Comparison of ENCODE assay signal across 18 cellular contexts in genomic region chr6:142648526-142648925, GRCh38.
A peak's percentile ranks its signal among the peaks of the same experiment; 100 is the strongest.
DNase-seq lines count a peak whose midpoint lies in the region; ATAC-seq, FAIRE-seq and TF ChIP-seq lines count a peak whose summit lies in the region.
"Had no signal": no experiment of that assay in that cellular context is flagged by ENCODE, and none has a peak within 500 bp of the region (broad histone marks: within the 10 kb centered on the region; RNA-seq: fewer than 3 reads in every experiment).

No MANE protein-coding gene starts in this region.

- CTCF ChIA-PET in K562 (lab: Yijun Ruan, JAX; ENCODE audit: low intra/inter-chr PET ratio), result no interaction called here

- intact Hi-C loops in K562 (cut with micrococcal nuclease), result no loop called here
- intact Hi-C loops in heart right ventricle (cut with DNase I), result no loop called here

- H3K9me3 ChIP-seq in HUES6 (ENCODE audit: control insufficient read depth, insufficient read depth, low read depth, low read length) (no peaks in the 10 kb centered on the region), K562 (replicated peaks; ENCODE audit: control insufficient read depth, insufficient read depth, low read depth, low read length) (no peaks in the 10 kb centered on the region), heart right ventricle (no peaks in the 10 kb centered on the region), neuronal stem cell (replicated peaks in 1 of 2; ENCODE audit: control insufficient read depth in 2 of 2, insufficient read depth in 1 of 2, low read depth in 1 of 2, low read length in 2 of 2) (no peaks in the 10 kb centered on the region)
- H3K9me3 ChIP-seq: A549, Caco-2, HAP-1 had no signal

- H2BK12ac ChIP-seq in neuronal stem cell (ENCODE audit: low read length), result no peak overlapping the region

- H3K9me1 ChIP-seq in K562 (ENCODE audit: control insufficient read depth, insufficient read depth, low read length), result no peaks in the 10 kb centered on the region

- H3K27ac ChIP-seq in HUES6 (ENCODE audit: low read depth, low read length) (peak overlapping the region; percentile 76), K562 (ENCODE audit: extremely low read depth, low read depth, low read length) (no peak overlapping the region), substantia nigra (ENCODE audit: low read depth, low read length, poor library complexity, severe bottlenecking) (no peak overlapping the region), heart right ventricle (no peak overlapping the region), neuronal stem cell (replicated peaks; ENCODE audit: low read length) (no peak overlapping the region)
- H3K27ac ChIP-seq: A549, C4-2B had no signal

- TF ChIP-seq EP300 in K562 (IDR thresholded peaks at IDR 0.05; ENCODE audit: low read length), result no peak

- no peak overlapping the region for H3K23ac ChIP-seq in neuronal stem cell (ENCODE audit: low read depth, low read length, poor library complexity)

- TF ChIP-seq POLR2A in K562 (conservative IDR thresholded peaks at IDR 0.05), result no peak

- H3K4me2 ChIP-seq in K562 (ENCODE audit: insufficient read depth, low read length) (no peak overlapping the region), neuronal stem cell (ENCODE audit: insufficient read depth, low read length, poor library complexity, severe bottlenecking) (no peak overlapping the region)

- no peak overlapping the region for H2BK5ac ChIP-seq in neuronal stem cell (ENCODE audit: low read length)

- no peak overlapping the region for H2AK5ac ChIP-seq in neuronal stem cell (ENCODE audit: low read depth, low read length)

- H3K27me3 ChIP-seq in HUES6 (ENCODE audit: control insufficient read depth, insufficient read depth, low read length) (no peaks in the 10 kb centered on the region), K562 (ENCODE audit: control insufficient read depth in 2 of 2, insufficient read depth in 2 of 2, low read length in 2 of 2) (0 out of 5 replicates have a peak, but pooled peaks cover 0 to 4% of the 10 kb centered on the region in 2 experiments), heart right ventricle (peaks cover 0 to 30% (median 3%) of the 10 kb centered on the region in 7 donors), neuronal stem cell (ENCODE audit: control insufficient read depth in 3 of 3, insufficient read depth in 3 of 3, low read depth in 1 of 3, low read length in 3 of 3) (no peaks in the 10 kb centered on the region)

- H3K18ac ChIP-seq in neuronal stem cell (ENCODE audit: low read length), result no peak overlapping the region

- H3K4me1 ChIP-seq in HUES6 (ENCODE audit: control insufficient read depth, insufficient read depth, low read length) (peaks cover 57% of the 10 kb centered on the region), K562 (replicated peaks in 1 of 2; ENCODE audit: control insufficient read depth in 2 of 2, insufficient read depth in 2 of 2, low read length in 2 of 2) (no peaks in the 10 kb centered on the region), heart right ventricle (no peaks in the 10 kb centered on the region), neuronal stem cell (ENCODE audit: control insufficient read depth in 2 of 2, insufficient read depth in 1 of 2, low read depth in 1 of 2, low read length in 2 of 2) (no peaks in the 10 kb centered on the region)
- H3K4me1 ChIP-seq: HAP-1 had no signal

- H3K79me2 ChIP-seq in K562 (ENCODE audit: control insufficient read depth, insufficient read depth, low read length), result no peaks in the 10 kb centered on the region

- ATAC-seq in K562 (no peak), left lobe of liver (peak; percentile 70), heart right ventricle (no peak)
- ATAC-seq: A549 had no signal

- TF ChIP-seq RAD21 in K562 (CRISPR knock-in tag; conservative IDR thresholded peaks at IDR 0.05 in 1 of 2, IDR thresholded peaks at IDR 0.05 in 1 of 2), result no peak

- H3K14ac ChIP-seq in neuronal stem cell (ENCODE audit: low read length), result no peak overlapping the region

- POLR2A ChIA-PET in K562 (lab: Yijun Ruan, JAX), result interaction anchor here (0.7 kb wide), 1 partner anchor 261 kb away, joined by 3 read pairs; no protein-coding TSS in a partner anchor

- in situ Hi-C loops in K562 (cut with MboI), result no loop called here

- H3K9ac ChIP-seq in HUES6 (ENCODE audit: low read length) (no peak overlapping the region), K562 (ENCODE audit: insufficient read depth in 1 of 2, low read depth in 2 of 2, low read length in 2 of 2) (no peak overlapping the region), neuronal stem cell (ENCODE audit: low read depth, low read length, poor library complexity) (no peak overlapping the region)

- H4K20me1 ChIP-seq in K562 (replicated peaks; ENCODE audit: control insufficient read depth, insufficient read depth, low read length), result no peaks in the 10 kb centered on the region

- H3K36me3 ChIP-seq in HUES6 (ENCODE audit: control insufficient read depth, insufficient read depth, low read length), result no peaks in the 10 kb centered on the region
- H3K36me3 ChIP-seq in K562 (ENCODE audit: control insufficient read depth, insufficient read depth, low read length), result no peaks in the 10 kb centered on the region
- no peaks in the 10 kb centered on the region for H3K36me3 ChIP-seq in heart right ventricle
- no peaks in the 10 kb centered on the region for H3K36me3 ChIP-seq in neuronal stem cell (replicated peaks in 1 of 2; ENCODE audit: control insufficient read depth in 2 of 2, insufficient read depth in 2 of 2, low read length in 2 of 2)
- H3K36me3 ChIP-seq: HAP-1 had no signal

- H2BK120ac ChIP-seq in neuronal stem cell (ENCODE audit: low read depth, low read length), result no peak overlapping the region

- DNase-seq in K562 (ENCODE audit: extremely low read depth in 1 of 4, low spot score in 3 of 4) (no peak), left lobe of liver (ENCODE audit: low spot score) (no peak), GDM1 (lab: John Stamatoyannopoulos, UW) (no peak), substantia nigra (lab: John Stamatoyannopoulos, UW) (no peak), heart right ventricle (no peak), neuronal stem cell (ENCODE audit: low spot score) (no peak)
- DNase-seq: AML-193; Caco-2; CD4-positive, alpha-beta T cell; KG1 had no signal

- no TSS peak for BruUV-seq in K562 (replicated peaks; lab: Mats Ljungman, UMichigan)

- H3K4me3 ChIP-seq in HUES6 (ENCODE audit: low read depth, low read length) (no peak overlapping the region), K562 (no peak overlapping the region), heart right ventricle (no peak overlapping the region), neuronal stem cell (ENCODE audit: low read length in 2 of 2) (no peak overlapping the region)
- H3K4me3 ChIP-seq: A549, HAP-1 had no signal

- TF ChIP-seq CTCF in K562 (IDR thresholded peaks at IDR 0.05 in 2 of 3, conservative IDR thresholded peaks at IDR 0.05 in 1 of 3; ENCODE audit: insufficient read depth in 2 of 3, low read depth in 1 of 3, low read length in 3 of 3), result no peak
- TF ChIP-seq CTCF in heart right ventricle (IDR thresholded peaks at IDR 0.05), result no peak

- no peak overlapping the region for H3K4ac ChIP-seq in neuronal stem cell (ENCODE audit: low read length)

- H4K91ac ChIP-seq in neuronal stem cell (ENCODE audit: low read depth, low read length, poor library complexity), result no peak overlapping the region

- no peaks in the 10 kb centered on the region for H3K79me1 ChIP-seq in neuronal stem cell (ENCODE audit: low read depth, low read length)

- H4K8ac ChIP-seq in neuronal stem cell (ENCODE audit: low read depth, low read length), result no peak overlapping the region

- H2AFZ ChIP-seq in K562 (ENCODE audit: low read depth, low read length) (no peak overlapping the region), neuronal stem cell (ENCODE audit: low read length) (no peak overlapping the region)

- no peak for FAIRE-seq in K562 (lab: Jason Lieb, UNC)
- FAIRE-seq: A549, D721Med, G401.6, GM12892, GM18507 had no signal

- H2BK15ac ChIP-seq in neuronal stem cell (ENCODE audit: low read length), result no peak overlapping the region

- WGBS in K562 (ENCODE audit: insufficient coverage, low coverage, missing lambda C conversion rate), result 0% methylated on average over 1 of the region's 1 CpG
- WGBS in heart right ventricle, 2 donors, result 57 to 61% methylated on average over 1 of the region's 1 CpG
- WGBS in neuronal stem cell (ENCODE audit: extremely low coverage in 2 of 2, insufficient read length in 2 of 2, insufficient replicate concordance in 1 of 2), 2 donors, result no CpG with 5 or more reads among the region's 1 CpG

TF ChIP-seq in K562, 482 proteins besides CTCF, POLR2A, EP300 and RAD21:
- TF ChIP-seq FOXM1 (IDR thresholded peaks at IDR 0.05; ENCODE audit: low read depth), result no peak
- no peak for TF ChIP-seq FOXM1 (CRISPR knock-in tag; IDR thresholded peaks at IDR 0.05; ENCODE audit: low read depth)
- TF ChIP-seq HDAC2 (IDR thresholded peaks at IDR 0.05), result no peak
- TF ChIP-seq RBM25 (IDR thresholded peaks at IDR 0.05; ENCODE audit: low read depth, low read length, severe bottlenecking), result peak; percentile 52
- no peak for TF ChIP-seq ZNF561 (CRISPR knock-in tag; conservative IDR thresholded peaks at IDR 0.05)
